In the genomic region with DNA sequence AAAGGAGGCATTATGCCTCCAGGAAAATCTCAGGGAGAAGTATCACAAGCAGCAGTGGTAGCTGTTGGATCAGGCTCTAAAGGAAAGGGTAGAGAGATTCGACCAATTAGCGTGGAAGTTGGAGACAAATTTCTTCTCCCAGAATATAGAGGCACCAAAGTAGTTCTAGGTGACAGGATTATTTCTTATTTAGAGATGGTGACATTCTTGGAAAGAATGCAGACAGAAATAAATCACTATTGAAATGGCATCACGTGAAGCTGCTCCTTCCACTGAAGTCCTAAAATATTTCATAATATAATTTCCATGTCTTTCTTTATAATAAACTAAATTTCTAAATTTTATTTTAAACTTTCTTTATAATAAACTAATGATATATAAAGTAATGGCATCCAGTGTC, we compare ENCODE assay signal across 1 cellular context.
TF ChIP-seq lines count a peak whose summit lies in the region.

No MANE protein-coding gene starts in this region.

TF ChIP-seq in WTC11, 78 proteins besides CTCF, POLR2A, EP300 and RAD21 (continued from another document):
- TF ChIP-seq E2F4 (CRISPR knock-in tag; IDR thresholded peaks at IDR 0.05; ENCODE audit: borderline replicate concordance, low read depth) (no peak), KAT7 (CRISPR knock-in tag; IDR thresholded peaks at IDR 0.05; ENCODE audit: borderline replicate concordance) (no peak), TEAD4 (CRISPR knock-in tag; IDR thresholded peaks at IDR 0.05) (no peak)
